ENCODE assay signal across 8 cellular contexts in genomic region chr16:88783391-88784073, GRCh38. TPM values are rescaled to one million over a fixed set of nuclear protein-coding genes. Genes with fewer than 3 reads are reported as not detected.
A peak's percentile ranks its signal among the peaks of the same experiment; 100 is the strongest.
DNase-seq lines count a peak whose midpoint lies in the region; ATAC-seq, FAIRE-seq and TF ChIP-seq lines count a peak whose summit lies in the region.

No MANE protein-coding gene starts in this region.

- peak overlapping the region; percentile 89 to 90 for H3K27ac ChIP-seq in left lung
- peak overlapping the region; percentile 99 for H3K27ac ChIP-seq in subcutaneous abdominal adipose tissue (ENCODE audit: low read depth, low read length)

- H3K4me3 ChIP-seq in MG63 (peak overlapping the region; percentile 65), bronchial epithelial cell (ENCODE audit: low read depth, low read length) (peak overlapping the region; percentile 47), left lung (peak overlapping the region; percentile 47 to 70), subcutaneous abdominal adipose tissue (ENCODE audit: low read depth in 1 of 5, low read length in 5 of 5) (peak overlapping the region; percentile 67 to 77 (median 74))

- H3K4me1 ChIP-seq in left lung: peaks cover 42 to 63% of the 10 kb centered on the region in 2 donors
- H3K4me1 ChIP-seq in subcutaneous abdominal adipose tissue (ENCODE audit: control insufficient read depth in 5 of 5, insufficient read depth in 5 of 5, low read length in 5 of 5): peaks cover 9 to 64% (median 61%) of the 10 kb centered on the region in 5 donors

- FAIRE-seq in bronchial epithelial cell (lab: Jason Lieb, UNC): no peak

- peak; percentile 16 for ATAC-seq in left lung

- H3K36me3 ChIP-seq in MG63 (no peaks in the 10 kb centered on the region), bronchial epithelial cell (ENCODE audit: control insufficient read depth, insufficient read depth, low read length) (peaks cover 3% of the 10 kb centered on the region), left lung (no peaks in the 10 kb centered on the region), subcutaneous abdominal adipose tissue (ENCODE audit: control insufficient read depth in 5 of 5, insufficient read depth in 5 of 5, low read length in 5 of 5) (no peaks in the 10 kb centered on the region)

- H3K27me3 ChIP-seq in MG63 (no peaks in the 10 kb centered on the region), bronchial epithelial cell (ENCODE audit: control insufficient read depth, insufficient read depth, low read length) (no peaks in the 10 kb centered on the region), left lung (no peaks in the 10 kb centered on the region), subcutaneous abdominal adipose tissue (ENCODE audit: control insufficient read depth in 5 of 5, insufficient read depth in 4 of 5, low read length in 5 of 5) (no peaks in the 10 kb centered on the region)

- no peaks in the 10 kb centered on the region for H3K9me3 ChIP-seq in MG63
- no peaks in the 10 kb centered on the region for H3K9me3 ChIP-seq in left lung
- H3K9me3 ChIP-seq in subcutaneous abdominal adipose tissue (ENCODE audit: control insufficient read depth in 5 of 5, low read length in 5 of 5): no peaks in the 10 kb centered on the region

- DNase-seq in C1 segment of cervical spinal cord (lab: John Stamatoyannopoulos, UW) (peak in 12 of 14 donors; percentile 23 to 96 (median 64)), MG63 (no peak), bronchial epithelial cell (ENCODE audit: low read depth) (peak; percentile 35), left lung (peak in 1 of 2 donors; percentile 77), NCI-H510A (lab: John Stamatoyannopoulos, UW) (no peak), foreskin melanocyte (no peak), GDM1 (lab: John Stamatoyannopoulos, UW) (no peak)

- TF ChIP-seq CTCF in bronchial epithelial cell (IDR thresholded peaks at IDR 0.05; ENCODE audit: insufficient read depth, low read length, severe bottlenecking) (no peak), left lung (IDR thresholded peaks at IDR 0.05) (no peak)

- intact Hi-C loops in left lung (cut with DNase I): loop anchor here in 1 of 2 donors (5.0 kb wide), 1 partner anchor 36 kb away; no protein-coding TSS in a partner anchor

- H3K9ac ChIP-seq in subcutaneous abdominal adipose tissue (ENCODE audit: low read length in 5 of 5): peak overlapping the region; percentile 77 to 88 (median 78)

RNA-seq across cellular contexts. Expression of gene PIEZO1, which starts 1.5 kb away (rescaled TPM):
- 77.6 and 88.5 TPM in 2 replicates for total RNA-seq in MG63 (2014; rRNA removed; shearing (Covaris generic); ENCODE audit: low replicate concordance)
- total RNA-seq in bronchial epithelial cell: 98.2 and 224 TPM in 2 replicates
- 100 to 1,000 TPM; 154 to 193 TPM for total RNA-seq in left lung

RNA-seq across cellular contexts. Expression of gene CDT1, which starts 20.1 kb away (rescaled TPM):
- 9.3 and 14.3 TPM in 2 replicates for total RNA-seq in MG63 (2014; rRNA removed; shearing (Covaris generic); ENCODE audit: low replicate concordance)
- 0.26 TPM in 2 replicates for total RNA-seq in bronchial epithelial cell
- total RNA-seq in left lung: 10 to 100 TPM in 1 of 2 donors, 1 to 10 TPM in 1; 9.3 to 14.5 TPM

RNA-seq across cellular contexts. Expression of gene APRT, which starts 28.2 kb away (rescaled TPM):
- 290 and 307 TPM in 2 replicates for total RNA-seq in MG63 (2014; rRNA removed; shearing (Covaris generic); ENCODE audit: low replicate concordance)
- 153 and 154 TPM in 2 replicates for total RNA-seq in bronchial epithelial cell
- 100 to 1,000 TPM; 108 to 161 TPM for total RNA-seq in left lung

Comparison
In these comparisons a context has a peak if more than half of its experiments do, and no peak if none do; other contexts are left out.
1. DNase-seq: peak in C1 segment of cervical spinal cord (12 of 14) and bronchial epithelial cell (single experiment); none in MG63 (single experiment), NCI-H510A (single experiment), foreskin melanocyte (single experiment) and GDM1 (single experiment).
2. Peak in every context shown above with its lines, with median percentiles within 50 percentile points of each other: H3K4me3 ChIP-seq.